17 cellular contexts compared by ENCODE assay signal in the genomic region with DNA sequence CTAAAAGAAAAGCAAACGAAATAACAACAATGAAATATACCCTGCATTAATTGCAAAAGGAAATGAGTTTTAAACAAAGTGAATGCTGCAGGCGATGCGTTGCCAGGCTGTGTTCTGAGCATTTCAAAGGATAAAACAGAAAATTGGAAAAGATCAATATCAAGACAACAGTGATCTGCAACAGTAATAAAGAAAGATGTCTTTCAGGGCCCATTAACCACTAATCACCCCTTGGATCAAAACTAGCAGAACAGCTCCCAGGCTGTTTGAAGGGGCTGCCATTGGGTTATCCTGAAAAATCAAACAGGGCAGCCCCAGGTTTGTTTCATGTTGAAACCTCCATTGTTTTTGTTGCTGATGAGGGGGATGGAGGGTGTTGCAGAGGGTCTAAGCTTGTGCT.
DNase-seq lines count a peak whose midpoint lies in the region; ATAC-seq and TF ChIP-seq lines count a peak whose summit lies in the region.
"Had no signal": no experiment of that assay in that cellular context is flagged by ENCODE, and none has a peak within 500 bp of the region (broad histone marks: within the 10 kb centered on the region; RNA-seq: fewer than 3 reads in every experiment).

No MANE protein-coding gene starts in this region.

- DNase-seq in GM23338 (ENCODE audit: low spot score) (no peak), SK-N-DZ (ENCODE audit: low spot score) (peak; percentile 73), mesothelial cell of epicardium (ENCODE audit: low spot score in 2 of 2, unreplicated experiment in 2 of 2) (no peak), type B pancreatic cell (ENCODE audit: extremely low spot score, unreplicated experiment) (no peak), RWPE1 (ENCODE audit: low spot score) (no peak)
- no peak for DNase-seq in stimulated activated naive CD4-positive, alpha-beta T cell (lab: John Stamatoyannopoulos, UW)
- no peak for DNase-seq in activated naive CD8-positive, alpha-beta T cell treated with anti-CD3 and anti-CD28 coated beads, Interleukin-2, amount 50 U/mL, for 24 hours
- DNase-seq: C1 segment of cervical spinal cord; CD4-positive, CD25-positive, alpha-beta regulatory T cell; CD8-positive, alpha-beta memory T cell; COR-L47; GM23248; H7; HFFc6; IMR-90 had no signal

- H3K4me3 Mint-ChIP-seq in GM23338: no peak overlapping the region
- H3K4me3 Mint-ChIP-seq in mesothelial cell of epicardium: no peak overlapping the region
- H3K4me3 Mint-ChIP-seq in type B pancreatic cell: peak overlapping the region; percentile 1
- H3K4me3 Mint-ChIP-seq in activated naive CD8-positive, alpha-beta T cell treated with anti-CD3 and anti-CD28 coated beads, Interleukin-2, amount 50 U/mL, for 24 hours: no peak overlapping the region
- H3K4me3 Mint-ChIP-seq: B cell; CD4-positive, CD25-positive, alpha-beta regulatory T cell; CD8-positive, alpha-beta memory T cell; HFFc6 had no signal

- H4K20me1 ChIP-seq in GM23338 (replicated peaks; ENCODE audit: insufficient read depth): no peaks in the 10 kb centered on the region

- H3K27me3 ChIP-seq in GM23338 (ENCODE audit: insufficient read depth): no peaks in the 10 kb centered on the region

- H3K36me3 Mint-ChIP-seq in GM23338 (ENCODE audit: low read depth): peaks cover 16% of the 10 kb centered on the region
- peaks cover 2% of the 10 kb centered on the region for H3K36me3 Mint-ChIP-seq in mesothelial cell of epicardium
- peaks cover 7% of the 10 kb centered on the region for H3K36me3 Mint-ChIP-seq in type B pancreatic cell
- H3K36me3 Mint-ChIP-seq in activated naive CD8-positive, alpha-beta T cell treated with anti-CD3 and anti-CD28 coated beads, Interleukin-2, amount 50 U/mL, for 24 hours (ENCODE audit: low read depth): peaks cover 1% of the 10 kb centered on the region
- H3K36me3 Mint-ChIP-seq: CD4-positive, CD25-positive, alpha-beta regulatory T cell; CD8-positive, alpha-beta memory T cell had no signal

- no peaks in the 10 kb centered on the region for H3K79me2 ChIP-seq in GM23338 (replicated peaks; ENCODE audit: insufficient read depth)

- H3K36me3 ChIP-seq in GM23338 (ENCODE audit: insufficient read depth): no peaks in the 10 kb centered on the region; the same call in 1 of the 2 replicates

- H3K27ac Mint-ChIP-seq in GM23338 (no peak overlapping the region), mesothelial cell of epicardium (peak overlapping the region; percentile 13), type B pancreatic cell (peak overlapping the region; percentile 66)
- no peak overlapping the region for H3K27ac Mint-ChIP-seq in activated naive CD8-positive, alpha-beta T cell treated with anti-CD3 and anti-CD28 coated beads, Interleukin-2, amount 50 U/mL, for 24 hours
- H3K27ac Mint-ChIP-seq: B cell; CD4-positive, CD25-positive, alpha-beta regulatory T cell; CD8-positive, alpha-beta memory T cell; HFFc6 had no signal

- H3K27me3 Mint-ChIP-seq in GM23338 (ENCODE audit: insufficient read depth, low read depth, poor library complexity) (no peaks in the 10 kb centered on the region), mesothelial cell of epicardium (ENCODE audit: low read depth) (no peaks in the 10 kb centered on the region), type B pancreatic cell (no peaks in the 10 kb centered on the region)
- H3K27me3 Mint-ChIP-seq in activated naive CD8-positive, alpha-beta T cell treated with anti-CD3 and anti-CD28 coated beads, Interleukin-2, amount 50 U/mL, for 24 hours: peaks cover under 1% of the 10 kb centered on the region
- H3K27me3 Mint-ChIP-seq: B cell; CD4-positive, CD25-positive, alpha-beta regulatory T cell had no signal

- H3F3A ChIP-seq in GM23338 (replicated peaks; ENCODE audit: low read depth): no peaks in the 10 kb centered on the region

- H3K4me1 Mint-ChIP-seq in GM23338: no peaks in the 10 kb centered on the region
- H3K4me1 Mint-ChIP-seq in mesothelial cell of epicardium: peaks cover 39% of the 10 kb centered on the region
- H3K4me1 Mint-ChIP-seq in type B pancreatic cell (ENCODE audit: unreplicated experiment): peaks cover 48% of the 10 kb centered on the region
- H3K4me1 Mint-ChIP-seq in activated naive CD8-positive, alpha-beta T cell treated with anti-CD3 and anti-CD28 coated beads, Interleukin-2, amount 50 U/mL, for 24 hours: no peaks in the 10 kb centered on the region
- H3K4me1 Mint-ChIP-seq: B cell; CD4-positive, CD25-positive, alpha-beta regulatory T cell; CD8-positive, alpha-beta memory T cell had no signal

- H3K27ac ChIP-seq in GM23338 (ENCODE audit: low read depth): no peak overlapping the region
- H3K27ac ChIP-seq in RWPE1: no peak overlapping the region
- H3K27ac ChIP-seq: GM23248 had no signal

- no peaks in the 10 kb centered on the region for H3K4me1 ChIP-seq in GM23338 (ENCODE audit: insufficient read depth)

- H3K9me3 Mint-ChIP-seq in GM23338: peaks cover 26% of the 10 kb centered on the region
- H3K9me3 Mint-ChIP-seq in mesothelial cell of epicardium: peaks cover 13% of the 10 kb centered on the region
- peaks cover 7% of the 10 kb centered on the region for H3K9me3 Mint-ChIP-seq in type B pancreatic cell
- H3K9me3 Mint-ChIP-seq in activated naive CD8-positive, alpha-beta T cell treated with anti-CD3 and anti-CD28 coated beads, Interleukin-2, amount 50 U/mL, for 24 hours: peaks cover 9% of the 10 kb centered on the region
- H3K9me3 Mint-ChIP-seq: CD4-positive, CD25-positive, alpha-beta regulatory T cell had no signal

- no peaks in the 10 kb centered on the region for H3K9me2 ChIP-seq in GM23338 (ENCODE audit: insufficient read depth)

- no peak overlapping the region for H3K4me2 ChIP-seq in GM23338

- TF ChIP-seq CTCF in GM23338 (conservative IDR thresholded peaks at IDR 0.05; ENCODE audit: low read depth in 2 of 2) (no peak), mesothelial cell of epicardium (IDR thresholded peaks at IDR 0.05; ENCODE audit: unreplicated experiment) (no peak), type B pancreatic cell (conservative IDR thresholded peaks at IDR 0.05) (no peak), RWPE1 (conservative IDR thresholded peaks at IDR 0.05; ENCODE audit: low read depth) (no peak)

- ATAC-seq in GM23338: no peak
- no peak for ATAC-seq in activated naive CD8-positive, alpha-beta T cell treated with anti-CD3 and anti-CD28 coated beads, Interleukin-2, amount 50 U/mL, for 24 hours
- ATAC-seq: HCT116 had no signal

- H3K4me3 ChIP-seq in GM23338: no peak overlapping the region
- H3K4me3 ChIP-seq: GM23248 had no signal

- POLR2A ChIA-PET in RWPE1 (lab: Yijun Ruan, JAX; ENCODE audit: low non-redundant PET): no interaction called here

- CTCF ChIA-PET in RWPE1 (lab: Yijun Ruan, JAX): no interaction called here

- H2AFZ ChIP-seq in GM23338: peak overlapping the region; percentile 69
- H2AFZ ChIP-seq: GM23248 had no signal

Comparison
In these comparisons a context has a peak if more than half of its experiments do, and no peak if none do; other contexts are left out.
1. H3K27ac Mint-ChIP-seq: peak in mesothelial cell of epicardium (single experiment) and type B pancreatic cell (single experiment); none in GM23338 (single experiment) and activated naive CD8-positive, alpha-beta T cell treated with anti-CD3 and anti-CD28 coated beads, Interleukin-2, amount 50 U/mL, for 24 hours (single experiment).